ENCODE assay signal across 24 cellular contexts in genomic region chr3:163391407-163392181, GRCh38.
"Had no signal": no experiment of that assay in that cellular context is flagged by ENCODE, and none has a peak within 500 bp of the region (broad histone marks: within the 10 kb centered on the region; RNA-seq: fewer than 3 reads in every experiment).

No MANE protein-coding gene starts in this region.

- H3K9me3 ChIP-seq: pancreas, prostate gland, suprapubic skin, thoracic aorta, tibial artery, upper lobe of right lung had no signal

- H3K27me3 ChIP-seq: pancreas, sigmoid colon, spleen, suprapubic skin, tibial artery, upper lobe of right lung had no signal

- H3K27ac Mint-ChIP-seq: mesothelial cell of epicardium; naive thymus-derived CD4-positive, alpha-beta T cell; natural killer cell treated with Interleukin-12 subunit alpha and Interleukin-12 subunit beta and Interleukin-15 and Interleukin-18, amount 100 ng/mL, for 72 hours; stimulated activated effector memory CD8-positive, alpha-beta T cell treated with anti-CD3 and anti-CD28 coated beads, Interleukin-12 subunit alpha, Interleukin-12 subunit beta, amount 100 ng/mL, for 72 hours; stimulated activated naive CD8-positive, alpha-beta T cell treated with anti-CD3 and anti-CD28 coated beads, Interleukin-15, Interleukin-2, amounts not matched to agents 100 ng/mL and 50 ng/mL, for 24 hours had no signal

- ATAC-seq: naive thymus-derived CD4-positive, alpha-beta T cell; natural killer cell treated with Interleukin-12 subunit alpha and Interleukin-12 subunit beta and Interleukin-15 and Interleukin-18, amount 100 ng/mL, for 72 hours; pancreas; right cardiac atrium; stimulated activated effector memory CD8-positive, alpha-beta T cell treated with anti-CD3 and anti-CD28 coated beads, Interleukin-12 subunit alpha, Interleukin-12 subunit beta, amount 100 ng/mL, for 72 hours; upper lobe of right lung had no signal

- H3K27me3 Mint-ChIP-seq: naive thymus-derived CD4-positive, alpha-beta T cell; natural killer cell treated with Interleukin-12 subunit alpha and Interleukin-12 subunit beta and Interleukin-15 and Interleukin-18, amount 100 ng/mL, for 72 hours; stimulated activated naive CD8-positive, alpha-beta T cell treated with anti-CD3 and anti-CD28 coated beads, Interleukin-15, Interleukin-2, amounts not matched to agents 100 ng/mL and 50 ng/mL, for 24 hours had no signal

- H3K4me1 ChIP-seq: left ventricle myocardium inferior, pancreas, prostate gland, sigmoid colon, spleen, suprapubic skin, tibial artery, upper lobe of right lung had no signal

- H3K9me3 Mint-ChIP-seq: mesothelial cell of epicardium; natural killer cell treated with Interleukin-12 subunit alpha and Interleukin-12 subunit beta and Interleukin-15 and Interleukin-18, amount 100 ng/mL, for 72 hours had no signal

- H3K4me3 ChIP-seq: left ventricle myocardium inferior, lung, pancreas, prostate gland, sigmoid colon, spleen, suprapubic skin, thoracic aorta, tibial artery, upper lobe of right lung had no signal

- H3K36me3 ChIP-seq: left ventricle myocardium inferior, pancreas, prostate gland, sigmoid colon, spleen, suprapubic skin, thoracic aorta, tibial artery, upper lobe of right lung had no signal

- FAIRE-seq: pancreas, small intestine, urothelium cell line had no signal

- H3K36me3 Mint-ChIP-seq: mesothelial cell of epicardium; naive thymus-derived CD4-positive, alpha-beta T cell; natural killer cell treated with Interleukin-12 subunit alpha and Interleukin-12 subunit beta and Interleukin-15 and Interleukin-18, amount 100 ng/mL, for 72 hours; stimulated activated effector memory CD8-positive, alpha-beta T cell treated with anti-CD3 and anti-CD28 coated beads, Interleukin-12 subunit alpha, Interleukin-12 subunit beta, amount 100 ng/mL, for 72 hours had no signal

- H3K27ac ChIP-seq: left ventricle myocardium inferior, pancreas, prostate gland, sigmoid colon, spleen, suprapubic skin, thoracic aorta, tibial artery, upper lobe of right lung had no signal

- DNase-seq: islet precursor cell; left ventricle myocardium inferior; mesendoderm; naive thymus-derived CD4-positive, alpha-beta T cell; pancreas; retina; right cardiac atrium; sigmoid colon; small intestine; spleen; stimulated activated CD4-positive, alpha-beta T cell treated with anti-CD3 and anti-CD28 coated beads, Interleukin-4, amount 100 ng/mL, for 24 hours; stimulated activated naive CD4-positive, alpha-beta T cell; tibial artery; trophoblast cell; upper lobe of right lung had no signal

- H3K4me1 Mint-ChIP-seq: mesothelial cell of epicardium; naive thymus-derived CD4-positive, alpha-beta T cell; stimulated activated effector memory CD8-positive, alpha-beta T cell treated with anti-CD3 and anti-CD28 coated beads, Interleukin-12 subunit alpha, Interleukin-12 subunit beta, amount 100 ng/mL, for 72 hours had no signal

- H3K4me3 Mint-ChIP-seq: mesothelial cell of epicardium; naive thymus-derived CD4-positive, alpha-beta T cell; natural killer cell treated with Interleukin-12 subunit alpha and Interleukin-12 subunit beta and Interleukin-15 and Interleukin-18, amount 100 ng/mL, for 72 hours; stimulated activated effector memory CD8-positive, alpha-beta T cell treated with anti-CD3 and anti-CD28 coated beads, Interleukin-12 subunit alpha, Interleukin-12 subunit beta, amount 100 ng/mL, for 72 hours; stimulated activated naive CD8-positive, alpha-beta T cell treated with anti-CD3 and anti-CD28 coated beads, Interleukin-15, Interleukin-2, amounts not matched to agents 100 ng/mL and 50 ng/mL, for 24 hours had no signal
